ENCODE assay signal across 1 cellular context in genomic region chr5:141494761-141495455, GRCh38.
A peak's percentile ranks its signal among the peaks of the same experiment; 100 is the strongest.
TF ChIP-seq lines count a peak whose summit lies in the region.

No MANE protein-coding gene starts in this region.

TF ChIP-seq in neural cell, 6 proteins besides CTCF, POLR2A, EP300 and RAD21 (continued from another document):
- TF ChIP-seq REST (IDR thresholded peaks at IDR 0.05; ENCODE audit: borderline replicate concordance) (peak; percentile 9), POLR2AphosphoS5 (IDR thresholded peaks at IDR 0.05) (peak; percentile 12)
